11 cellular contexts compared by ENCODE assay signal in the genomic region with DNA sequence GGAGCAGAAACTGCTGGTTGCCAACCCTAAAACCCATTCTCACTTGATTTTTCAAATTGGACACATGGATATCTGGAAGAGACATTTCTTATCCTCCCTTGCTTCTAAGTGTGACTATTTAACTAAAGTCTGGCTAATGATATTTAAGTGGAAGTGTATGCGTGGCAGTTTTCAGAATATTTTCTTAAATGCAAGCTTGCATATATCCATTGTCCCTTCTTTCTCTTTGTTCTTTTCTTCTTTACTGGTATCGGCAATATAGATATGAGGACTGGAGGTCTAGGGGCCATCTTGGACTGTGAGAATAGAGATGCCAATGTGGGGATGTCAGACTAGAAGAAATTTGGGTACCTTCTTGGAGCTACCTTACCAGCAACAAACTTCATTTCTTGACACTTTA.
"Had no signal": no experiment of that assay in that cellular context is flagged by ENCODE, and none has a peak within 500 bp of the region (broad histone marks: within the 10 kb centered on the region; RNA-seq: fewer than 3 reads in every experiment).

No MANE protein-coding gene starts in this region.

- H3K4me2 ChIP-seq: GM23338 had no signal

- H3K4me1 ChIP-seq: HAP-1 had no signal

- H3K27ac ChIP-seq: GM23248 had no signal

- DNase-seq: GM23248, GOT3, H7, H9, HCEC 1CT, HFFc6 had no signal

- ATAC-seq: GM23338, HCT116 had no signal

- FAIRE-seq: H1, H54 had no signal

- H3K9me3 ChIP-seq: HAP-1 had no signal

- H3K36me3 ChIP-seq: HAP-1 had no signal

- H3K9ac ChIP-seq: GM23248 had no signal

- H3K4me3 ChIP-seq: GM23248, GM23338, HAP-1 had no signal

- H2AFZ ChIP-seq: GM23248, GM23338 had no signal
